ENCODE assay signal across 8 cellular contexts in the genomic region with DNA sequence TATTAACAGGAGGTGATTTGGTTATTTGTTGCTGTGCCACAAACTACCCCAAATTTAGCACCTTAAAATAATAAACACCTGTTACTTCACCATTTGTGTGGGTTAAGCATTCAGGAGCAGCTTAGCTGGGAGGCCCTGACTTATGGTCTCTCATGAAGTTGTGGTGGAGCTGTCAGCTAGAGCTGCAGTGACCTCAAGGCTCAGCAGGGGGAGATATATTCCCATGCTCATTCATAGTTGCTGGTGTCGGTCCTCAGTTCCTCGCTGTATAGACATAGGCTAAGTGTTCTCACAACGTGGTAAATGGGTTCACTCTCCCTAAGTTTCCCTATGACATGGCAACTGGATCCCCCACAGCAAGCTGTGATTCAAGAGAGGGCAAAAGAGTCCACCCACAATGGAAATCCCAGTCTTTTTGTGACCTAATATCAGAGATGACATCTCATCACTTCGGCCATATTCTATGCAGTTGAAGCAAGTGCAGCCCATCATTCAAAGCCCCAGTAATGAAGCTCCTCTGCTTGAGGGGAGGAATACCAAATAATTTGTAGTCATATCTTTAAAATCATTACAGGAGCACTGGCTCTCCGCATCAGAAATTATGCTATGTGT. TPM values are rescaled to one million over a fixed set of nuclear protein-coding genes. Genes with fewer than 3 reads are reported as not detected.
A peak's percentile ranks its signal among the peaks of the same experiment; 100 is the strongest.
DNase-seq lines count a peak whose midpoint lies in the region; ATAC-seq and TF ChIP-seq lines count a peak whose summit lies in the region.

No MANE protein-coding gene starts in this region.

- no peak for TF ChIP-seq RAD21 in neural cell (conservative IDR thresholded peaks at IDR 0.05)

- H4K20me1 ChIP-seq in KMS-11 (ENCODE audit: insufficient read depth) (no peaks in the 10 kb centered on the region), neural cell (ENCODE audit: insufficient read depth) (no peaks in the 10 kb centered on the region)

- no peaks in the 10 kb centered on the region for H3K36me3 Mint-ChIP-seq in endothelial cell (ENCODE audit: low read depth, unreplicated experiment)

- H3K9me2 ChIP-seq in neural cell (ENCODE audit: insufficient read depth, low read length): no peaks in the 10 kb centered on the region

- H3K36me3 ChIP-seq in KMS-11 (ENCODE audit: insufficient read depth) (no peaks in the 10 kb centered on the region), neural cell (ENCODE audit: insufficient read depth, low read length) (no peaks in the 10 kb centered on the region)
- no peaks in the 10 kb centered on the region for H3K36me3 ChIP-seq in effector memory CD4-positive, alpha-beta T cell (ENCODE audit: control insufficient read depth, insufficient read depth, low read length)

- H3K27ac ChIP-seq in KMS-11 (no peak overlapping the region), neural cell (ENCODE audit: low read length) (no peak overlapping the region)
- no peak overlapping the region for H3K27ac ChIP-seq in effector memory CD4-positive, alpha-beta T cell (ENCODE audit: insufficient read depth, low read length, poor library complexity, severe bottlenecking)

- no peaks in the 10 kb centered on the region for H3K9me3 ChIP-seq in neural cell (ENCODE audit: low read length)
- no peaks in the 10 kb centered on the region for H3K9me3 ChIP-seq in effector memory CD4-positive, alpha-beta T cell (ENCODE audit: control insufficient read depth, low read length)

- no peak overlapping the region for H3K9ac ChIP-seq in KMS-11
- H3K9ac ChIP-seq in neural cell (ENCODE audit: low read length): no peak overlapping the region

- no peak overlapping the region for H3K27ac Mint-ChIP-seq in endothelial cell (ENCODE audit: unreplicated experiment)

- peak; percentile 70 for ATAC-seq in GM19023 (IDR thresholded peaks at IDR 0.05; ENCODE audit: unreplicated experiment)
- peak; percentile 96 for ATAC-seq in SK-N-SH treated with all-trans-retinoic acid at 6 μM for 48 hours
- ATAC-seq in HG02840 (IDR thresholded peaks at IDR 0.05; ENCODE audit: low FRiP score, unreplicated experiment): no peak

- H2AFZ ChIP-seq in KMS-11 (ENCODE audit: low read depth) (no peak overlapping the region), neural cell (ENCODE audit: low read depth, low read length) (no peak overlapping the region)

- no peaks in the 10 kb centered on the region for H3F3A ChIP-seq in neural cell (ENCODE audit: insufficient read depth, low read length, poor library complexity, severe bottlenecking)

- H3K9me3 Mint-ChIP-seq in endothelial cell (ENCODE audit: unreplicated experiment): no peaks in the 10 kb centered on the region

- no peak overlapping the region for H3K4me2 ChIP-seq in KMS-11
- H3K4me2 ChIP-seq in neural cell (ENCODE audit: low read length): no peak overlapping the region

- H3K27me3 ChIP-seq in KMS-11 (ENCODE audit: insufficient read depth, low read depth) (no peaks in the 10 kb centered on the region), neural cell (ENCODE audit: insufficient read depth, low read depth, low read length) (no peaks in the 10 kb centered on the region)
- no peaks in the 10 kb centered on the region for H3K27me3 ChIP-seq in effector memory CD4-positive, alpha-beta T cell (replicated peaks; ENCODE audit: control insufficient read depth, insufficient read depth, low read length, poor library complexity, severe bottlenecking)

- no peaks in the 10 kb centered on the region for H3K4me1 ChIP-seq in KMS-11 (ENCODE audit: low read depth, poor library complexity, severe bottlenecking)
- H3K4me1 ChIP-seq in effector memory CD4-positive, alpha-beta T cell (ENCODE audit: control insufficient read depth, insufficient read depth, low read length, poor library complexity, severe bottlenecking): no peaks in the 10 kb centered on the region

- H3K4me1 Mint-ChIP-seq in endothelial cell (ENCODE audit: unreplicated experiment): no peaks in the 10 kb centered on the region

- H3K79me2 ChIP-seq in KMS-11 (ENCODE audit: insufficient read depth, low read depth) (no peaks in the 10 kb centered on the region), neural cell (replicated peaks; ENCODE audit: insufficient read depth, low read length) (no peaks in the 10 kb centered on the region)

- no peak for TF ChIP-seq EP300 in neural cell (conservative IDR thresholded peaks at IDR 0.05; ENCODE audit: poor library complexity, severe bottlenecking)

- peak; percentile 68 for TF ChIP-seq CTCF in KMS-11 (conservative IDR thresholded peaks at IDR 0.05; ENCODE audit: low read depth, low read length)
- TF ChIP-seq CTCF in endothelial cell (IDR thresholded peaks at IDR 0.05; ENCODE audit: unreplicated experiment): peak; percentile 70
- no peak for TF ChIP-seq CTCF in neural cell (IDR thresholded peaks at IDR 0.05; ENCODE audit: poor library complexity, severe bottlenecking)

- H3K4me3 Mint-ChIP-seq in endothelial cell (ENCODE audit: unreplicated experiment): no peak overlapping the region

- no peaks in the 10 kb centered on the region for H3K27me3 Mint-ChIP-seq in endothelial cell (ENCODE audit: unreplicated experiment)

- H3K4me3 ChIP-seq in KMS-11 (IDR thresholded peaks at IDR 0.05; ENCODE audit: insufficient read depth, low read depth, low read length) (no peak overlapping the region), neural cell (ENCODE audit: low read length) (no peak overlapping the region)
- no peak overlapping the region for H3K4me3 ChIP-seq in effector memory CD4-positive, alpha-beta T cell (ENCODE audit: insufficient read depth, low read depth, low read length, poor library complexity, severe bottlenecking)

- DNase-seq in CMK (ENCODE audit: low read depth) (peak; percentile 11), endothelial cell (ENCODE audit: low spot score) (peak; percentile 72)
- no peak for DNase-seq in effector memory CD4-positive, alpha-beta T cell

TF ChIP-seq in SK-N-SH treated with all-trans-retinoic acid at 6 μM for 48 hours, 23 proteins besides CTCF, POLR2A, EP300 and RAD21 (continues in another document):
- TF ChIP-seq, protein P1, sequence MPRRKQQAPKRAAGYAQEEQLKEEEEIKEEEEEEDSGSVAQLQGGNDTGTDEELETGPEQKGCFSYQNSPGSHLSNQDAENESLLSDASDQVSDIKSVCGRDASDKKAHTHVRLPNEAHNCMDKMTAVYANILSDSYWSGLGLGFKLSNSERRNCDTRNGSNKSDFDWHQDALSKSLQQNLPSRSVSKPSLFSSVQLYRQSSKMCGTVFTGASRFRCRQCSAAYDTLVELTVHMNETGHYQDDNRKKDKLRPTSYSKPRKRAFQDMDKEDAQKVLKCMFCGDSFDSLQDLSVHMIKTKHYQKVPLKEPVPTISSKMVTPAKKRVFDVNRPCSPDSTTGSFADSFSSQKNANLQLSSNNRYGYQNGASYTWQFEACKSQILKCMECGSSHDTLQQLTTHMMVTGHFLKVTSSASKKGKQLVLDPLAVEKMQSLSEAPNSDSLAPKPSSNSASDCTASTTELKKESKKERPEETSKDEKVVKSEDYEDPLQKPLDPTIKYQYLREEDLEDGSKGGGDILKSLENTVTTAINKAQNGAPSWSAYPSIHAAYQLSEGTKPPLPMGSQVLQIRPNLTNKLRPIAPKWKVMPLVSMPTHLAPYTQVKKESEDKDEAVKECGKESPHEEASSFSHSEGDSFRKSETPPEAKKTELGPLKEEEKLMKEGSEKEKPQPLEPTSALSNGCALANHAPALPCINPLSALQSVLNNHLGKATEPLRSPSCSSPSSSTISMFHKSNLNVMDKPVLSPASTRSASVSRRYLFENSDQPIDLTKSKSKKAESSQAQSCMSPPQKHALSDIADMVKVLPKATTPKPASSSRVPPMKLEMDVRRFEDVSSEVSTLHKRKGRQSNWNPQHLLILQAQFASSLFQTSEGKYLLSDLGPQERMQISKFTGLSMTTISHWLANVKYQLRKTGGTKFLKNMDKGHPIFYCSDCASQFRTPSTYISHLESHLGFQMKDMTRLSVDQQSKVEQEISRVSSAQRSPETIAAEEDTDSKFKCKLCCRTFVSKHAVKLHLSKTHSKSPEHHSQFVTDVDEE (CRISPR knock-in tag; IDR thresholded peaks at IDR 0.05): no peak

TF ChIP-seq in neural cell, 6 proteins besides CTCF, POLR2A, EP300 and RAD21:
- TF ChIP-seq EZH2 (IDR thresholded peaks at IDR 0.05; ENCODE audit: borderline replicate concordance, insufficient read depth, low read length, poor library complexity, severe bottlenecking) (no peak), TAF1 (IDR thresholded peaks at IDR 0.05; ENCODE audit: low read depth) (no peak), POLR2AphosphoS5 (IDR thresholded peaks at IDR 0.05) (no peak), MXI1 (conservative IDR thresholded peaks at IDR 0.05; ENCODE audit: poor library complexity, severe bottlenecking) (no peak), SMC3 (conservative IDR thresholded peaks at IDR 0.05; ENCODE audit: poor library complexity) (peak; percentile 21), REST (IDR thresholded peaks at IDR 0.05; ENCODE audit: borderline replicate concordance) (no peak)

RNA-seq across cellular contexts. Expression of gene PRB3, which starts 41.1 kb away (rescaled TPM):
- not detected for total RNA-seq in endothelial cell (ENCODE audit: unreplicated experiment)
- polyA plus RNA-seq in neural cell: not detected in 2 replicates
- not detected in 2 replicates for polyA minus RNA-seq in neural cell

RNA-seq across cellular contexts. Expression of gene TAS2R42, which starts 41.6 kb away (rescaled TPM):
- not detected for total RNA-seq in endothelial cell (ENCODE audit: unreplicated experiment)
- not detected in 2 replicates for polyA plus RNA-seq in neural cell
- polyA minus RNA-seq in neural cell: not detected in 2 replicates

RNA-seq across cellular contexts. Expression of gene SMIM10L1, which starts 57.4 kb away (rescaled TPM):
- total RNA-seq in endothelial cell (ENCODE audit: unreplicated experiment): 15.9 TPM
- 19.1 and 22.0 TPM in 2 replicates for polyA plus RNA-seq in neural cell
- polyA minus RNA-seq in neural cell: 20.5 and 22.7 TPM in 2 replicates

Comparison
In these comparisons a context has a peak if more than half of its experiments do, and no peak if none do; other contexts are left out.
1. DNase-seq: peak in CMK (single experiment) and endothelial cell (single experiment); none in effector memory CD4-positive, alpha-beta T cell (0 of 3).